Comparison of ENCODE assay signal across 34 cellular contexts in the genomic region with DNA sequence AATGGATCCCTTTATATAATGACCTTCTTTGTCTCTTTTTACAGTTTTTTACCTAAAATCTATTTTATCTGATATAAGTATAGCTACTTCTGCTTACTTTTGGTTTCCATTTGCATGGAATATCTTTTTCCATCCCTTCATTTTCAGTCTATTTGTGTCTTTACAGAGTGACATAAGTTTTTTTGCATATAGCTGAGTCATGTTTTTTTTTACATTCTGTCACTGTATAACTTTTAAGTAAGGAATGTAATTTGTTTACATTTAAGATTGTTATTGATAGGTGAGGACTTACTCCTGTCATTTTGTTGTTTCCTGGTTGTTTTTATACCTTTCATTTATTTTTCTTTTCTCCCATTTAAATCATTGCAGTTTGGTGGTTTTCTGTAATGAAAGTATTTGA.
"Had no signal": no experiment of that assay in that cellular context is flagged by ENCODE, and none has a peak within 500 bp of the region (broad histone marks: within the 10 kb centered on the region; RNA-seq: fewer than 3 reads in every experiment).

No MANE protein-coding gene starts in this region.

- H3K4me3 ChIP-seq: ascending aorta, breast epithelium, cardiac muscle cell, coronary artery, dorsolateral prefrontal cortex had no signal

- H3K27ac Mint-ChIP-seq: activated B cell treated with CpG ODN at 0.5 μM for 24 hours; activated CD8-positive, alpha-beta T cell treated with anti-CD3 and anti-CD28 coated beads for 36 hours; activated naive CD8-positive, alpha-beta T cell; activated T-helper 17 cell treated with anti-CD3 and anti-CD28 coated beads, Interleukin-2, amount 50 U/mL, for 72 hours; brain; dendritic cell treated with granulocyte-macrophage colony-stimulating factor and Interleukin-4, amounts not matched to agents 40 ng/mL and 50 ng/mL, for 4 days; endodermal cell; T-helper 1 cell treated with Interleukin-12 subunit alpha and Interleukin-12 subunit beta and Interleukin-4 antibody, amounts not matched to agents 30 μg/mL and 1 μg/mL, for 36 hours; T-helper 2 cell treated with Interferon-gamma antibody and Interleukin-4, amounts not matched to agents 5 μg/mL and 100 μg/mL, for 36 hours had no signal

- ATAC-seq: activated CD4-positive, CD25-positive, alpha-beta regulatory T cell treated with anti-CD3 and anti-CD28 coated beads, Interleukin-2, amount 50 U/mL, for 24 hours; activated CD8-positive, alpha-beta T cell treated with anti-CD3 and anti-CD28 coated beads for 36 hours; activated T-cell treated with anti-CD3 and anti-CD28 coated beads, Interleukin-2, amount 50 U/mL, for 4 hours; activated T-helper 17 cell treated with anti-CD3 and anti-CD28 coated beads, Interleukin-2, amount 50 U/mL, for 72 hours; esophagus mucosa had no signal

- H3K27me3 Mint-ChIP-seq: activated B cell treated with CpG ODN at 0.5 μM for 24 hours; activated CD8-positive, alpha-beta T cell treated with anti-CD3 and anti-CD28 coated beads for 36 hours; activated naive CD8-positive, alpha-beta T cell; activated T-helper 17 cell treated with anti-CD3 and anti-CD28 coated beads, Interleukin-2, amount 50 U/mL, for 72 hours; dendritic cell treated with granulocyte-macrophage colony-stimulating factor and Interleukin-4, amounts not matched to agents 40 ng/mL and 50 ng/mL, for 4 days had no signal

- H3K36me3 ChIP-seq: ascending aorta, breast epithelium, cardiac muscle cell, WERI-Rb-1 had no signal

- H3K4me1 ChIP-seq: ascending aorta, breast epithelium had no signal

- H3K9me3 ChIP-seq: breast epithelium had no signal

- FAIRE-seq: frontal cortex had no signal

- H3K36me3 Mint-ChIP-seq: activated naive CD8-positive, alpha-beta T cell had no signal

- H3K4me1 Mint-ChIP-seq: activated B cell treated with CpG ODN at 0.5 μM for 24 hours; activated T-helper 17 cell treated with anti-CD3 and anti-CD28 coated beads, Interleukin-2, amount 50 U/mL, for 72 hours; endodermal cell had no signal

- DNase-seq: activated B cell treated with CpG ODN at 0.5 μM for 24 hours; activated CD4-positive, alpha-beta T cell treated with anti-CD3 and anti-CD28 coated beads for 48 hours; activated CD4-positive, alpha-beta T cell treated with anti-CD3 and anti-CD28 coated beads, Interleukin-2, amount 50 U/mL, for 1 hour; activated CD4-positive, alpha-beta T cell treated with anti-CD3 and anti-CD28 coated beads, Interleukin-2, amount 50 U/mL, for 48 hours; activated CD8-positive, alpha-beta memory T cell treated with anti-CD3 and anti-CD28 coated beads for 24 hours; activated CD8-positive, alpha-beta T cell treated with anti-CD3 and anti-CD28 coated beads for 36 hours; activated effector memory CD4-positive, alpha-beta T cell treated with Interleukin-2 at 50 U/mL for 16 hours; activated gamma-delta T cell treated with Interleukin-2 at 50 U/mL for 16 hours; activated naive CD4-positive, alpha-beta T cell treated with anti-CD3 and anti-CD28 coated beads, Interleukin-2, amount 50 U/mL, for 16 hours; activated naive CD4-positive, alpha-beta T cell treated with Interleukin-2 at 50 U/mL for 16 hours; activated T-cell treated with anti-CD3 and anti-CD28 coated beads, Interleukin-2, amount 50 U/mL, for 4 hours; amniotic stem cell; central memory CD4-positive, alpha-beta T cell; cerebellar nuclear complex; dorsolateral prefrontal cortex; effector memory CD4-positive, alpha-beta T cell; endodermal cell; foreskin fibroblast; head of caudate nucleus; T1000; WERI-Rb-1 had no signal

- H3K4me3 Mint-ChIP-seq: activated B cell treated with CpG ODN at 0.5 μM for 24 hours; activated CD8-positive, alpha-beta T cell treated with anti-CD3 and anti-CD28 coated beads for 36 hours; activated naive CD8-positive, alpha-beta T cell; activated T-cell treated with anti-CD3 and anti-CD28 coated beads, Interleukin-2, amount 50 U/mL, for 4 hours; activated T-helper 17 cell treated with anti-CD3 and anti-CD28 coated beads, Interleukin-2, amount 50 U/mL, for 72 hours; brain; dendritic cell treated with granulocyte-macrophage colony-stimulating factor and Interleukin-4, amounts not matched to agents 40 ng/mL and 50 ng/mL, for 4 days; endodermal cell; T-helper 1 cell treated with Interleukin-12 subunit alpha and Interleukin-12 subunit beta and Interleukin-4 antibody, amounts not matched to agents 30 μg/mL and 1 μg/mL, for 36 hours; T-helper 2 cell treated with Interferon-gamma antibody and Interleukin-4, amounts not matched to agents 5 μg/mL and 100 μg/mL, for 36 hours had no signal

- H3K27ac ChIP-seq: ascending aorta, breast epithelium, cardiac muscle cell, coronary artery, dorsolateral prefrontal cortex, WERI-Rb-1 had no signal

- H3K27me3 ChIP-seq: ascending aorta, breast epithelium, cardiac muscle cell, dorsolateral prefrontal cortex had no signal
